In the genomic region with DNA sequence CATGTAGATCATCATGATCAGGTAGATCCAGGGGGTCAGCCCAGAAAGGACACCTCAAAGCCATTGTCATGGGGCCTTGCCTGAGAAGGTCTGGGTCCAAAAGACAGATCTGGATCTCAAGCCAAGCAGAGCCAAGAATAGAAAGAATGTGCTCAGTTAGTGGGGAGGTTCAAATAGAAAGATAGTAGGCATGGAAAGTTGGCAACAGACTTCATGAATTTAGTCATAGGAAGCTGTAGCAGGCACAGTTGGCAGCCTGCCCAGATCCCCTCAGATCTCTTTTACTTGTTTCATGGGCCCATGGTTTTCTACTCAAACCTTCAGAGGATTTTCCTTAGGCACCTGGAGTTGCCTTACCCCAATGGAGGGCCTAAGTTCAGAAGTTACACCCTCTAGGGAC, we compare ENCODE assay signal across 12 cellular contexts.
DNase-seq lines count a peak whose midpoint lies in the region; ATAC-seq and TF ChIP-seq lines count a peak whose summit lies in the region.
"Had no signal": no experiment of that assay in that cellular context is flagged by ENCODE, and none has a peak within 500 bp of the region (broad histone marks: within the 10 kb centered on the region; RNA-seq: fewer than 3 reads in every experiment).

No MANE protein-coding gene starts in this region.

- no peaks in the 10 kb centered on the region for H3K36me3 Mint-ChIP-seq in glutamatergic neuron (ENCODE audit: unreplicated experiment)
- H3K36me3 Mint-ChIP-seq in activated naive CD8-positive, alpha-beta T cell treated with anti-CD3 and anti-CD28 coated beads for 36 hours, result no peaks in the 10 kb centered on the region
- H3K36me3 Mint-ChIP-seq in CD8-positive, alpha-beta T cell, result no peaks in the 10 kb centered on the region

- TF ChIP-seq CTCF in left ventricle myocardium inferior (IDR thresholded peaks at IDR 0.05; ENCODE audit: borderline replicate concordance) (no peak), glutamatergic neuron (IDR thresholded peaks at IDR 0.05; ENCODE audit: partially characterized antibody, unreplicated experiment) (no peak)
- no peak for TF ChIP-seq CTCF in CD8-positive, alpha-beta T cell (IDR thresholded peaks at IDR 0.05)

- H3K27me3 Mint-ChIP-seq in glutamatergic neuron (ENCODE audit: unreplicated experiment), result peaks cover 2% of the 10 kb centered on the region
- no peaks in the 10 kb centered on the region for H3K27me3 Mint-ChIP-seq in activated naive CD8-positive, alpha-beta T cell treated with anti-CD3 and anti-CD28 coated beads for 36 hours
- no peaks in the 10 kb centered on the region for H3K27me3 Mint-ChIP-seq in CD8-positive, alpha-beta T cell (ENCODE audit: low read depth)

- H3K27me3 ChIP-seq in MG63, result no peaks in the 10 kb centered on the region
- H3K27me3 ChIP-seq in left ventricle myocardium inferior (ENCODE audit: low read depth), result no peaks in the 10 kb centered on the region
- no peaks in the 10 kb centered on the region for H3K27me3 ChIP-seq in CD8-positive, alpha-beta T cell (ENCODE audit: insufficient read depth, low read length)
- H3K27me3 ChIP-seq: uterus had no signal

- H3K4me3 Mint-ChIP-seq in glutamatergic neuron (ENCODE audit: unreplicated experiment), result no peak overlapping the region
- no peak overlapping the region for H3K4me3 Mint-ChIP-seq in activated naive CD8-positive, alpha-beta T cell treated with anti-CD3 and anti-CD28 coated beads for 36 hours
- H3K4me3 Mint-ChIP-seq in CD8-positive, alpha-beta T cell, result no peak overlapping the region

- H3K9me3 ChIP-seq in MG63 (no peaks in the 10 kb centered on the region; the same call in 1 of the 2 replicates), left ventricle myocardium inferior (replicated peaks) (no peaks in the 10 kb centered on the region)
- H3K9me3 ChIP-seq in CD8-positive, alpha-beta T cell (ENCODE audit: low read length), result peaks cover 3% of the 10 kb centered on the region
- H3K9me3 ChIP-seq: uterus had no signal

- no peaks in the 10 kb centered on the region for H3K4me1 Mint-ChIP-seq in glutamatergic neuron (ENCODE audit: low read depth, unreplicated experiment)
- no peaks in the 10 kb centered on the region for H3K4me1 Mint-ChIP-seq in activated naive CD8-positive, alpha-beta T cell treated with anti-CD3 and anti-CD28 coated beads for 36 hours
- H3K4me1 Mint-ChIP-seq in CD8-positive, alpha-beta T cell (ENCODE audit: low read depth), result no peaks in the 10 kb centered on the region

- no peaks in the 10 kb centered on the region for H3K9me3 Mint-ChIP-seq in glutamatergic neuron (ENCODE audit: unreplicated experiment)
- peaks cover 3% of the 10 kb centered on the region for H3K9me3 Mint-ChIP-seq in activated naive CD8-positive, alpha-beta T cell treated with anti-CD3 and anti-CD28 coated beads for 36 hours
- H3K9me3 Mint-ChIP-seq in CD8-positive, alpha-beta T cell, result no peaks in the 10 kb centered on the region

- no peak overlapping the region for H3K27ac Mint-ChIP-seq in glutamatergic neuron (ENCODE audit: unreplicated experiment)
- H3K27ac Mint-ChIP-seq in activated naive CD8-positive, alpha-beta T cell treated with anti-CD3 and anti-CD28 coated beads for 36 hours, result no peak overlapping the region
- no peak overlapping the region for H3K27ac Mint-ChIP-seq in CD8-positive, alpha-beta T cell

- no peaks in the 10 kb centered on the region for H3K36me3 ChIP-seq in MG63
- no peaks in the 10 kb centered on the region for H3K36me3 ChIP-seq in left ventricle myocardium inferior
- H3K36me3 ChIP-seq in CD8-positive, alpha-beta T cell (ENCODE audit: insufficient read depth, low read length), result no peaks in the 10 kb centered on the region
- H3K36me3 ChIP-seq: uterus had no signal

- peak; percentile 83 for ATAC-seq in SK-N-SH treated with all-trans-retinoic acid at 6 μM for 48 hours
- ATAC-seq in CD8-positive, alpha-beta T cell, result no peak

- H3K27ac ChIP-seq in left ventricle myocardium inferior (replicated peaks), result peak overlapping the region; percentile 45
- H3K27ac ChIP-seq in CD8-positive, alpha-beta T cell (ENCODE audit: low read depth, low read length), result no peak overlapping the region
- H3K27ac ChIP-seq: KMS-11, uterus had no signal

- POLR2A ChIA-PET in CD8-positive, alpha-beta T cell (lab: Charles Lee), result no interaction called here

- intact Hi-C loops in left ventricle myocardium inferior (cut with micrococcal nuclease), result no loop called here
- intact Hi-C loops in CD8-positive, alpha-beta T cell (cut with DNase I, micrococcal nuclease), result no loop called here

- H3K4me1 ChIP-seq in left ventricle myocardium inferior, result peaks cover 19% of the 10 kb centered on the region
- H3K4me1 ChIP-seq in CD8-positive, alpha-beta T cell (ENCODE audit: insufficient read depth, low read length), result no peaks in the 10 kb centered on the region
- H3K4me1 ChIP-seq: uterus had no signal

- CTCF ChIA-PET in CD8-positive, alpha-beta T cell (lab: Charles Lee), result no interaction called here

- DNase-seq in DMS153 (lab: John Stamatoyannopoulos, UW) (peak; percentile 3), MG63 (peak; percentile 69), left ventricle myocardium inferior (peak; percentile 31), glutamatergic neuron (no peak), cortex of kidney (lab: John Stamatoyannopoulos, UW) (no peak)
- DNase-seq in activated naive CD8-positive, alpha-beta T cell treated with anti-CD3 and anti-CD28 coated beads for 36 hours, result no peak
- no peak for DNase-seq in CD8-positive, alpha-beta T cell
- DNase-seq: caudate nucleus, nucleus accumbens had no signal

- H3K4me3 ChIP-seq in MG63 (no peak overlapping the region), left ventricle myocardium inferior (no peak overlapping the region)
- H3K4me3 ChIP-seq in CD8-positive, alpha-beta T cell (ENCODE audit: low read depth, low read length), result no peak overlapping the region
- H3K4me3 ChIP-seq: uterus had no signal

TF ChIP-seq in SK-N-SH treated with all-trans-retinoic acid at 6 μM for 48 hours, 23 proteins besides CTCF, POLR2A, EP300 and RAD21 (continues in another document):
- no peak for TF ChIP-seq ISL1 (CRISPR knock-in tag; IDR thresholded peaks at IDR 0.05)
- no peak for TF ChIP-seq BACH2 (CRISPR knock-in tag; IDR thresholded peaks at IDR 0.05; ENCODE audit: borderline replicate concordance)
- TF ChIP-seq ZFP3 (CRISPR knock-in tag; IDR thresholded peaks at IDR 0.05), result no peak
- no peak for TF ChIP-seq CREB5 (CRISPR knock-in tag; IDR thresholded peaks at IDR 0.05; ENCODE audit: low read depth)
- TF ChIP-seq ZFP30 (CRISPR knock-in tag; IDR thresholded peaks at IDR 0.05), result no peak
- TF ChIP-seq TCF4 (CRISPR knock-in tag; IDR thresholded peaks at IDR 0.05; ENCODE audit: borderline replicate concordance), result no peak
- TF ChIP-seq RARB (CRISPR knock-in tag; IDR thresholded peaks at IDR 0.05), result no peak
- TF ChIP-seq TSHZ2 (CRISPR knock-in tag; IDR thresholded peaks at IDR 0.05), result no peak
- TF ChIP-seq, protein P1, sequence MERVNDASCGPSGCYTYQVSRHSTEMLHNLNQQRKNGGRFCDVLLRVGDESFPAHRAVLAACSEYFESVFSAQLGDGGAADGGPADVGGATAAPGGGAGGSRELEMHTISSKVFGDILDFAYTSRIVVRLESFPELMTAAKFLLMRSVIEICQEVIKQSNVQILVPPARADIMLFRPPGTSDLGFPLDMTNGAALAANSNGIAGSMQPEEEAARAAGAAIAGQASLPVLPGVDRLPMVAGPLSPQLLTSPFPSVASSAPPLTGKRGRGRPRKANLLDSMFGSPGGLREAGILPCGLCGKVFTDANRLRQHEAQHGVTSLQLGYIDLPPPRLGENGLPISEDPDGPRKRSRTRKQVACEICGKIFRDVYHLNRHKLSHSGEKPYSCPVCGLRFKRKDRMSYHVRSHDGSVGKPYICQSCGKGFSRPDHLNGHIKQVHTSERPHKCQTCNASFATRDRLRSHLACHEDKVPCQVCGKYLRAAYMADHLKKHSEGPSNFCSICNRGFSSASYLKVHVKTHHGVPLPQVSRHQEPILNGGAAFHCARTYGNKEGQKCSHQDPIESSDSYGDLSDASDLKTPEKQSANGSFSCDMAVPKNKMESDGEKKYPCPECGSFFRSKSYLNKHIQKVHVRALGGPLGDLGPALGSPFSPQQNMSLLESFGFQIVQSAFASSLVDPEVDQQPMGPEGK (CRISPR knock-in tag; IDR thresholded peaks at IDR 0.05; ENCODE audit: borderline replicate concordance), result no peak
- no peak for TF ChIP-seq OSR1 (CRISPR knock-in tag; IDR thresholded peaks at IDR 0.05)
- TF ChIP-seq CSDC2 (CRISPR knock-in tag; IDR thresholded peaks at IDR 0.05), result no peak
- no peak for TF ChIP-seq ZNF8 (CRISPR knock-in tag; IDR thresholded peaks at IDR 0.05)
- no peak for TF ChIP-seq ESRRG (CRISPR knock-in tag; IDR thresholded peaks at IDR 0.05)

Comparison
In these comparisons a context has a peak if more than half of its experiments do, and no peak if none do; other contexts are left out.
1. DNase-seq: peak in DMS153 (single experiment), MG63 (single experiment) and left ventricle myocardium inferior (single experiment); none in glutamatergic neuron (single experiment), activated naive CD8-positive, alpha-beta T cell treated with anti-CD3 and anti-CD28 coated beads for 36 hours (single experiment), CD8-positive, alpha-beta T cell (0 of 7) and cortex of kidney (single experiment).